In the genomic region with DNA sequence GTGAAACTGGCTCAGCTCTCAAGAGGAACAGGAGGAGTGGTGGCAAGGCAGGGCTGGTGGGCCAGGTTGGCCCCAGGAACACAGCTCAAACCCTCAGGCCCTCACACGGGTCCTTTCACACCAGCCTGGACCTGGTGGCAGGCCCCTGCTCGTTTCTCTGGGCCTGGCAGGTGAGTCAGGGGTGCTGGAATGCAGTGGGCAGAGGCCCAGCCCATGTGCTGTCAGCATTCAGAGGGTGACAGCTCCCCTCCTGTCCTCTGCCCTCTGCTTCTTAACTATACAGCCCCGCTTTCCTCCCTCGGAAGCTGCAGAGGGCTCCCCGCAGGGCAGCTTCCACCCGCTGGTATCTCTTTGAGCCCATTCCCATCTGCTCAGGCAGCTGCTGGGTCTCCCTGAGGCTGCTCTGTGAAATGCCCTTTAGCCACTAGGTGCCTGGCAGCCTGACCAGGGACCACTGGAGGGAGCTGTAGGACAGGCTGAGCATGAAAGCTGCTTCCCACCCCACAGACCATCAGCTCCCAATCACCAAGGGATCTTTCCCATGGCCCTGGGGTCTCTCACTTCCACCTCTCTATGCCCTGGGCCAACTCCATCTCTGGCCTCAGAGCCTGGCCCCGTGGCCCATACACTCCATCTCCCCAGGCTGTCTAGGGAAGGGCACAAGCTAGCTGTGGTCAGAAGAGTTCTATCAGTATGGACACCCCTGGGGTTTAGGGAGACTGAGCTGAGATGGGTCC, we compare ENCODE assay signal across 8 cellular contexts. TPM values are rescaled to one million over a fixed set of nuclear protein-coding genes. Genes with fewer than 3 reads are reported as not detected.
A peak's percentile ranks its signal among the peaks of the same experiment; 100 is the strongest.
DNase-seq lines count a peak whose midpoint lies in the region; ATAC-seq lines count a peak whose summit lies in the region.

No MANE protein-coding gene starts in this region.

- peak; percentile 93 for DNase-seq in DMS 273 (lab: John Stamatoyannopoulos, UW; ENCODE audit: unreplicated experiment)
- peak; percentile 66 for DNase-seq in NCI-H226
- DNase-seq in cerebellum (ENCODE audit: low spot score) = peak; percentile 89
- peak; percentile 59 for DNase-seq in kidney glomerular epithelial cell (lab: John Stamatoyannopoulos, UW)
- DNase-seq in stimulated activated CD4-positive, alpha-beta T cell treated with anti-CD3 and anti-CD28 coated beads, Interleukin-2, amount 100 ng/mL, for 24 hours = peak; percentile 68 to 69

- ATAC-seq in HG02759 (IDR thresholded peaks at IDR 0.05; ENCODE audit: unreplicated experiment) = peak; percentile 44
- peak; percentile 25 to 30 for ATAC-seq in activated CD4-positive, CD25-positive, alpha-beta regulatory T cell treated with anti-CD3 and anti-CD28 coated beads, Interleukin-2, amount 50 U/mL, for 24 hours
- ATAC-seq in GM19324 (IDR thresholded peaks at IDR 0.05; ENCODE audit: low FRiP score, unreplicated experiment) = no peak

RNA-seq across cellular contexts. Expression of a gene that starts 24.8 kb away (rescaled TPM):
- 82.7 TPM for total RNA-seq in cerebellum

RNA-seq across cellular contexts. Expression of a gene that starts 33.1 kb away (rescaled TPM):
- 0.27 TPM for total RNA-seq in cerebellum

RNA-seq across cellular contexts. Expression of a gene that starts 33.3 kb away (rescaled TPM):
- total RNA-seq in cerebellum = not detected

RNA-seq across cellular contexts. Expression of a gene that starts 48.8 kb away (rescaled TPM):
- total RNA-seq in cerebellum = not detected

RNA-seq across cellular contexts. Expression of a gene that starts 49.0 kb away (rescaled TPM):
- total RNA-seq in cerebellum = not detected
